Comparison of ENCODE assay signal across 8 cellular contexts in genomic region chr9:68704804-68705635, GRCh38. TPM values are rescaled to one million over a fixed set of nuclear protein-coding genes. Genes with fewer than 3 reads are reported as not detected.
DNase-seq lines count a peak whose midpoint lies in the region; ATAC-seq and TF ChIP-seq lines count a peak whose summit lies in the region.

TSS of gene PIP5K1B (plus strand) at chr9:68705240. CDS start at chr9:68822615, 117,375 bp downstream.

- no peaks in the 10 kb centered on the region for H3K9me2 ChIP-seq in hepatocyte (replicated peaks; ENCODE audit: insufficient read depth)

- no peaks in the 10 kb centered on the region for H4K20me1 ChIP-seq in hepatocyte (ENCODE audit: insufficient read depth, poor library complexity, severe bottlenecking)

- no peaks in the 10 kb centered on the region for H3K9me3 Mint-ChIP-seq in progenitor cell of endocrine pancreas (ENCODE audit: low read depth)

- H3K4me3 Mint-ChIP-seq in progenitor cell of endocrine pancreas (ENCODE audit: low read depth), result peak within 1 kb of the TSS; percentile 91

- peak within 1 kb of the TSS; percentile 93 for H3K27ac ChIP-seq in hepatocyte

- H3K27me3 Mint-ChIP-seq in progenitor cell of endocrine pancreas, result peaks cover 42% of the 10 kb centered on the region

- peak within 1 kb of the TSS; percentile 70 for H3K4me3 ChIP-seq in NT2/D1 (ENCODE audit: insufficient read length, low read depth)
- peak within 1 kb of the TSS; percentile 84 for H3K4me3 ChIP-seq in hepatocyte

- WGBS in hepatocyte (ENCODE audit: low lambda C conversion rate, missing lambda C conversion rate), result 1% methylated on average over 42 of the region's 99 CpGs

- H3K9me3 ChIP-seq in NT2/D1 (ENCODE audit: insufficient read depth, low read length), result no peaks in the 10 kb centered on the region
- H3K9me3 ChIP-seq in hepatocyte (ENCODE audit: low read depth), result no peaks in the 10 kb centered on the region

- peak within 1 kb of the TSS; percentile 98 for H3K4me2 ChIP-seq in hepatocyte

- H3K27me3 ChIP-seq in NT2/D1 (ENCODE audit: insufficient read depth, insufficient read length) (peaks cover 47% of the 10 kb centered on the region), hepatocyte (peaks cover 19% of the 10 kb centered on the region)

- peaks cover 18% of the 10 kb centered on the region for H3K4me1 Mint-ChIP-seq in progenitor cell of endocrine pancreas (ENCODE audit: low read depth)

- H3K36me3 Mint-ChIP-seq in progenitor cell of endocrine pancreas (ENCODE audit: insufficient read depth), result no peaks in the 10 kb centered on the region

- H3K79me2 ChIP-seq in hepatocyte, result peaks cover 20% of the 10 kb centered on the region

- H2AFZ ChIP-seq in hepatocyte, result peak within 1 kb of the TSS; percentile 73

- H3K4me1 ChIP-seq in NT2/D1 (ENCODE audit: insufficient read depth, insufficient read length), result no peaks in the 10 kb centered on the region
- peaks cover 4% of the 10 kb centered on the region for H3K4me1 ChIP-seq in hepatocyte (ENCODE audit: insufficient read depth)

- ATAC-seq in GM19438 (IDR thresholded peaks at IDR 0.05; ENCODE audit: low read depth, unreplicated experiment) (peak; percentile 77), HG03521 (IDR thresholded peaks at IDR 0.05; ENCODE audit: unreplicated experiment) (peak; percentile 77)

- DNase-seq in DMS53 treated with DMSO at 0.1 percent for 48 hours (lab: John Stamatoyannopoulos, UW; ENCODE audit: unreplicated experiment), result peak; percentile 68
- DNase-seq in NT2/D1 (ENCODE audit: low read depth, low spot score), result peak; percentile 70
- DNase-seq in amygdala (lab: John Stamatoyannopoulos, UW), result peak in 40 of 56 donors; percentile 9 to 75 (median 42)
- DNase-seq in hepatocyte (ENCODE audit: low spot score), result peak; percentile 89
- DNase-seq in progenitor cell of endocrine pancreas (ENCODE audit: low spot score, unreplicated experiment), result peak; percentile 71
- DNase-seq in effector CD8-positive, alpha-beta T cell (lab: John Stamatoyannopoulos, UW), result no peak

- TF ChIP-seq CTCF in hepatocyte (IDR thresholded peaks at IDR 0.05; ENCODE audit: poor library complexity) (no peak), progenitor cell of endocrine pancreas (IDR thresholded peaks at IDR 0.05; ENCODE audit: unreplicated experiment) (no peak)

- H3K36me3 ChIP-seq in NT2/D1 (ENCODE audit: insufficient read depth, insufficient read length, low read length) (no peaks in the 10 kb centered on the region), hepatocyte (replicated peaks; ENCODE audit: insufficient read depth, low read depth) (no peaks in the 10 kb centered on the region)

- peak within 1 kb of the TSS; percentile 71 for H3K27ac Mint-ChIP-seq in progenitor cell of endocrine pancreas

- H3K9ac ChIP-seq in NT2/D1 (ENCODE audit: insufficient read length, low read depth), result peak within 1 kb of the TSS; percentile 74

RNA-seq across cellular contexts. Expression of gene PIP5K1B, which starts in this region (rescaled TPM):
- 10.2 and 11.1 TPM in 2 replicates for total RNA-seq in hepatocyte
- 2.5 and 3.7 TPM in 2 replicates for polyA plus RNA-seq in hepatocyte
- total RNA-seq in progenitor cell of endocrine pancreas, result 1.5 and 2.0 TPM in 2 replicates
